28 cellular contexts compared by ENCODE assay signal in genomic region chr2:190904644-190905043, GRCh38. TPM values are rescaled to one million over a fixed set of nuclear protein-coding genes. Genes with fewer than 3 reads are reported as not detected.
DNase-seq lines count a peak whose midpoint lies in the region; ATAC-seq, FAIRE-seq and TF ChIP-seq lines count a peak whose summit lies in the region.
"Had no signal": no experiment of that assay in that cellular context is flagged by ENCODE, and none has a peak within 500 bp of the region (broad histone marks: within the 10 kb centered on the region; RNA-seq: fewer than 3 reads in every experiment).

No MANE protein-coding gene starts in this region.

- CTCF ChIA-PET in A549 (lab: Yijun Ruan, JAX) = interaction anchor here (1.5 kb wide), 1 partner anchor 18 kb away, joined by 6 read pairs; no protein-coding TSS in a partner anchor

- DNase-seq in A549 (ENCODE audit: low read depth in 1 of 2, low spot score in 1 of 2) (no peak), HFFc6 (no peak), amniotic epithelial cell (ENCODE audit: low read depth) (peak; percentile 85), foreskin melanocyte (no peak), G401 (ENCODE audit: low spot score) (no peak), SK-N-DZ (ENCODE audit: low spot score) (no peak)
- DNase-seq: ACHN; activated CD4-positive, CD25-positive, alpha-beta regulatory T cell; activated CD8-positive, alpha-beta memory T cell treated with anti-CD3 and anti-CD28 coated beads for 24 hours; activated naive CD4-positive, alpha-beta T cell treated with anti-CD3 and anti-CD28 coated beads, Interleukin-2, amount 50 U/mL, for 16 hours; activated T-cell treated with anti-CD3 and anti-CD28 coated beads, Interleukin-2, amount 50 U/mL, for 4 hours; C1 segment of cervical spinal cord; colonic mucosa; esophagus squamous epithelium; glutamatergic neuron; left cardiac atrium; naive thymus-derived CD4-positive, alpha-beta T cell; NCI-H1417; NCI-H2107; NCI-H524; occipital lobe; right cardiac atrium; T-helper 9 cell; upper lobe of right lung had no signal

- H3K4me3 Mint-ChIP-seq in HFFc6 = no peak overlapping the region
- H3K4me3 Mint-ChIP-seq: activated T-cell treated with anti-CD3 and anti-CD28 coated beads, Interleukin-2, amount 50 U/mL, for 4 hours; memory B cell; naive thymus-derived CD4-positive, alpha-beta T cell had no signal

- peak overlapping the region; percentile 34; the same call in 2 of the 3 replicates for H3K4me2 ChIP-seq in A549

- TF ChIP-seq EP300 in A549 (IDR thresholded peaks at IDR 0.05) = no peak

- ATAC-seq in A549 (peak in 1 of 2 experiments; percentile 26; a peak in 1 of 6 replicates), HG02571 (IDR thresholded peaks at IDR 0.05; ENCODE audit: unreplicated experiment) (no peak)
- ATAC-seq: naive thymus-derived CD4-positive, alpha-beta T cell; right cardiac atrium; upper lobe of right lung had no signal

- POLR2A ChIA-PET in A549 (lab: Yijun Ruan, JAX) = no interaction called here

- FAIRE-seq in A549 (lab: Jason Lieb, UNC) (no peak), islet of Langerhans (lab: Jason Lieb, UNC) (peak; percentile 65)
- FAIRE-seq: H1 had no signal

- no peak for TF ChIP-seq POLR2A in A549 (IDR thresholded peaks at IDR 0.05; ENCODE audit: low read length)

- H3K4me3 ChIP-seq in A549 = no peak overlapping the region
- H3K4me3 ChIP-seq: colonic mucosa, esophagus squamous epithelium, upper lobe of right lung had no signal

- in situ Hi-C loops in G401 (cut with HindIII; ENCODE audit: low sequenced_read_pairs) = no loop called here

- H3K9me3 Mint-ChIP-seq in HFFc6 = no peaks in the 10 kb centered on the region
- H3K9me3 Mint-ChIP-seq: activated T-cell treated with anti-CD3 and anti-CD28 coated beads, Interleukin-2, amount 50 U/mL, for 4 hours; memory B cell; naive thymus-derived CD4-positive, alpha-beta T cell had no signal

- TF ChIP-seq CTCF in A549 (IDR thresholded peaks at IDR 0.05) (no peak), HFFc6 (IDR thresholded peaks at IDR 0.05) (no peak)

- H3K36me3 Mint-ChIP-seq in HFFc6 (ENCODE audit: low read depth) = peaks cover 44% of the 10 kb centered on the region

- peaks cover 58% of the 10 kb centered on the region for H3K4me1 Mint-ChIP-seq in HFFc6 (ENCODE audit: low read depth)
- H3K4me1 Mint-ChIP-seq: memory B cell had no signal

- TF ChIP-seq RAD21 in A549 (conservative IDR thresholded peaks at IDR 0.05 in 1 of 2, IDR thresholded peaks at IDR 0.05 in 1 of 2) = no peak

- peaks cover 77% of the 10 kb centered on the region for H3K4me1 ChIP-seq in A549
- H3K4me1 ChIP-seq: colonic mucosa, esophagus squamous epithelium, upper lobe of right lung had no signal

- peak overlapping the region; percentile 58 for H3K27ac Mint-ChIP-seq in HFFc6

- H3K27ac ChIP-seq in A549 = peak overlapping the region in 1 of 2 experiments; percentile 71; a peak in 3 of 6 replicates
- H3K27ac ChIP-seq: colonic mucosa, esophagus squamous epithelium, upper lobe of right lung had no signal

- H3K9me3 ChIP-seq in A549 = no peaks in the 10 kb centered on the region
- H3K9me3 ChIP-seq: colonic mucosa, esophagus squamous epithelium, upper lobe of right lung had no signal

- peaks cover 1% of the 10 kb centered on the region; the same call in 1 of the 2 replicates for H3K27me3 Mint-ChIP-seq in HFFc6 (ENCODE audit: insufficient read depth)
- H3K27me3 Mint-ChIP-seq: memory B cell; naive thymus-derived CD4-positive, alpha-beta T cell had no signal

TF ChIP-seq in A549, 52 proteins besides CTCF, POLR2A, EP300 and RAD21:
- TF ChIP-seq HEYL (CRISPR knock-in tag; IDR thresholded peaks at IDR 0.05) = no peak
- no peak for TF ChIP-seq RFX5 (IDR thresholded peaks at IDR 0.05)
- TF ChIP-seq ZNF302 (CRISPR knock-in tag; IDR thresholded peaks at IDR 0.05) = no peak
- TF ChIP-seq JUN (IDR thresholded peaks at IDR 0.05) = no peak
- TF ChIP-seq ATOH8 (CRISPR knock-in tag; IDR thresholded peaks at IDR 0.05; ENCODE audit: low read depth) = no peak
- TF ChIP-seq HOXA7 (CRISPR knock-in tag; IDR thresholded peaks at IDR 0.05) = no peak

RNA-seq across cellular contexts. Expression of gene GLS, which starts 24.0 kb away (rescaled TPM):
- polyA plus RNA-seq in A549 (2011; rRNA removed) (221 and 269 TPM in 2 replicates), A549 (2017; fragmentation: RNase III; extraction: RNeasy Plus Mini Kit Qiagen cat#74134 plus additional on column Dnase treatment) (270 to 321 TPM (median 286 TPM) in 3 replicates)
- 27.9 and 32.7 TPM in 2 replicates for polyA plus RNA-seq in A549 (2012; cell fraction: cytosol; rRNA removed)
- 49.7 and 80.3 TPM in 2 replicates for polyA plus RNA-seq in A549 (2012; cell fraction: nucleus; rRNA removed)
- polyA minus RNA-seq in A549 (2011; rRNA and poly(A)+ RNA removed) = 194 and 213 TPM in 2 replicates
- 100 to 1,000 TPM; 191 to 431 (median 201) TPM for total RNA-seq in HFFc6 (2021; fragmentation: NEBNext Ultra II Directional; extraction: Animal tissue kit (Norgen Biotek cat#: 25700))
- 33.1 and 36.6 TPM in 2 replicates for total RNA-seq in G401 (2014; rRNA removed; shearing (Covaris generic))
- polyA plus RNA-seq in SK-N-DZ (2014; cell fraction: cytosol; rRNA removed) = 52.6 and 63.5 TPM in 2 replicates
- 85.3 and 121 TPM in 2 replicates for polyA plus RNA-seq in SK-N-DZ (2014; cell fraction: nucleus; rRNA removed)
